6 cellular contexts compared by ENCODE assay signal in genomic region chr7:102490529-102491075, GRCh38. TPM values are rescaled to one million over a fixed set of nuclear protein-coding genes. Genes with fewer than 3 reads are reported as not detected.
A peak's percentile ranks its signal among the peaks of the same experiment; 100 is the strongest.
DNase-seq lines count a peak whose midpoint lies in the region; ATAC-seq and TF ChIP-seq lines count a peak whose summit lies in the region.
"Not testable (repeated sequence)": the region's sequence is repeated elsewhere in the genome, so short reads cannot be mapped to it uniquely, and the experiment has no call there.

No MANE protein-coding gene starts in this region.

- DNase-seq in CD4-positive, alpha-beta memory T cell = peak; percentile 46 to 55 (median 52)
- peak; percentile 29 for DNase-seq in activated T-cell treated with anti-CD3 and anti-CD28 coated beads for 1 hour (ENCODE audit: low read depth)
- peak; percentile 60 for DNase-seq in Right ventricle myocardium superior
- DNase-seq in spleen = peak; percentile 77

- not testable (repeated sequence) for H3K4me1 Mint-ChIP-seq in CD4-positive, alpha-beta memory T cell

- H3K4me3 ChIP-seq in CD4-positive, alpha-beta memory T cell (ENCODE audit: low read length in 2 of 2); spleen: not testable (repeated sequence)

- H3K4me1 ChIP-seq in CD4-positive, alpha-beta memory T cell (ENCODE audit: insufficient read depth, low read length); spleen: not testable (repeated sequence)

- not testable (repeated sequence) for TF ChIP-seq POLR2A in spleen (IDR thresholded peaks at IDR 0.05)

- POLR2A ChIA-PET in CD4-positive, alpha-beta memory T cell (lab: Charles Lee; ENCODE audit: partially characterized antibody) = not testable (repeated sequence)

- CTCF ChIA-PET in CD4-positive, alpha-beta memory T cell (lab: Charles Lee; ENCODE audit: partially characterized antibody) = not testable (repeated sequence)

- not testable (repeated sequence) for H3K9me3 Mint-ChIP-seq in CD4-positive, alpha-beta memory T cell

- not testable (repeated sequence) for H3K27ac ChIP-seq in CD4-positive, alpha-beta memory T cell (ENCODE audit: low read depth, low read length); spleen

- intact Hi-C loops in CD4-positive, alpha-beta memory T cell (cut with micrococcal nuclease); Right ventricle myocardium superior (cut with DNase I); spleen (cut with DNase I; ENCODE audit: low total_unique reads): not testable (repeated sequence)

- not testable (repeated sequence) for H3K36me3 ChIP-seq in CD4-positive, alpha-beta memory T cell (ENCODE audit: insufficient read depth, low read length); spleen

- ATAC-seq in GM21825 (IDR thresholded peaks at IDR 0.05; ENCODE audit: unreplicated experiment) (peak; percentile 50), HG03469 (IDR thresholded peaks at IDR 0.05; ENCODE audit: unreplicated experiment) (peak; percentile 32), Right ventricle myocardium superior (ENCODE audit: poor library complexity) (peak; percentile 33)

- not testable (repeated sequence) for H3K27me3 ChIP-seq in CD4-positive, alpha-beta memory T cell (ENCODE audit: insufficient read depth, low read length); spleen (replicated peaks in 1 of 7)

- 85 to 91% (median 90%) methylated on average over 2 to 3 of the region's 12 CpGs; no CpG with 5 or more reads in 2 of the 5 donors for WGBS in spleen, 5 donors

- H3K27me3 Mint-ChIP-seq in CD4-positive, alpha-beta memory T cell = not testable (repeated sequence)

- H3K36me3 Mint-ChIP-seq in CD4-positive, alpha-beta memory T cell = not testable (repeated sequence)

- H3K27ac Mint-ChIP-seq in CD4-positive, alpha-beta memory T cell = not testable (repeated sequence)

- H3K9me3 ChIP-seq in CD4-positive, alpha-beta memory T cell (ENCODE audit: control insufficient read depth in 1 of 2, low read length in 2 of 2); spleen: not testable (repeated sequence)

- not testable (repeated sequence) for H3K4me3 Mint-ChIP-seq in CD4-positive, alpha-beta memory T cell

- not testable (repeated sequence) for TF ChIP-seq CTCF in spleen (IDR thresholded peaks at IDR 0.05 in 8 of 11, conservative IDR thresholded peaks at IDR 0.05 in 3 of 11)

RNA-seq across cellular contexts. Expression of gene POLR2J, which starts 11.9 kb away (rescaled TPM):
- total RNA-seq in CD4-positive, alpha-beta memory T cell = 10 to 100 TPM; 35.8 to 38.2 TPM
- 100 to 1,000 TPM; 122 to 126 TPM for polyA plus RNA-seq in CD4-positive, alpha-beta memory T cell
- 51.3 TPM for total RNA-seq in Right ventricle myocardium superior
- 10 to 100 TPM in 6 of 7 donors, 1 to 10 TPM in 1; 8.4 to 34.5 (median 30.8) TPM for total RNA-seq in spleen
- 10 to 100 TPM; 95.6 to 98.8 (median 96.4) TPM for polyA plus RNA-seq in spleen

RNA-seq across cellular contexts. Expression of gene LRWD1, which starts 25.8 kb away (rescaled TPM):
- 10 to 100 TPM; 26.0 to 28.5 TPM for total RNA-seq in CD4-positive, alpha-beta memory T cell
- 10 to 100 TPM; 12.9 to 15.2 TPM for polyA plus RNA-seq in CD4-positive, alpha-beta memory T cell
- total RNA-seq in Right ventricle myocardium superior (9.7 TPM), spleen (10 to 100 TPM; 19.9 to 42.2 (median 24.1) TPM)
- 10 to 100 TPM; 22.1 to 37.3 (median 33.7) TPM for polyA plus RNA-seq in spleen

RNA-seq across cellular contexts. Expression of gene ALKBH4, which starts 25.9 kb away (rescaled TPM):
- 10 to 100 TPM; 11.8 to 11.9 TPM for total RNA-seq in CD4-positive, alpha-beta memory T cell
- polyA plus RNA-seq in CD4-positive, alpha-beta memory T cell = 10 to 100 TPM; 15.7 to 16.6 TPM
- total RNA-seq in Right ventricle myocardium superior (5.3 TPM), spleen (10 to 100 TPM in 6 of 7 donors, 1 to 10 TPM in 1; 9.6 to 15.1 (median 10.7) TPM)
- 10 to 100 TPM in 1 of 3 donors, 1 to 10 TPM in 2; 9.0 to 11.1 (median 9.2) TPM for polyA plus RNA-seq in spleen

RNA-seq across cellular contexts. Expression of gene RASA4B, which starts 27.0 kb away (rescaled TPM):
- total RNA-seq in CD4-positive, alpha-beta memory T cell = 10 to 100 TPM; 15.2 to 15.8 TPM
- 10 to 100 TPM in 1 of 2 donors, 1 to 10 TPM in 1; 5.0 to 11.5 TPM for polyA plus RNA-seq in CD4-positive, alpha-beta memory T cell
- 9.3 TPM for total RNA-seq in Right ventricle myocardium superior
- 10 to 100 TPM; 16.7 to 50.5 (median 22.7) TPM for total RNA-seq in spleen
- 10 to 100 TPM; 18.5 to 42.2 (median 24.6) TPM for polyA plus RNA-seq in spleen

RNA-seq across cellular contexts. Expression of gene UPK3BL2, which starts 52.9 kb away (rescaled TPM):
- total RNA-seq in CD4-positive, alpha-beta memory T cell = 10 to 100 TPM; 46.0 to 51.1 TPM
- 1 to 10 TPM in 1 of 2 donors, under 1 TPM in 1; 0.94 to 5.5 TPM for polyA plus RNA-seq in CD4-positive, alpha-beta memory T cell
- total RNA-seq in Right ventricle myocardium superior = 4.4 TPM
- 10 to 100 TPM; 14.2 to 31.0 (median 25.8) TPM for total RNA-seq in spleen
- 10 to 100 TPM; 11.5 to 27.4 (median 18.8) TPM for polyA plus RNA-seq in spleen
